1 cellular context compared by ENCODE assay signal in the genomic region with DNA sequence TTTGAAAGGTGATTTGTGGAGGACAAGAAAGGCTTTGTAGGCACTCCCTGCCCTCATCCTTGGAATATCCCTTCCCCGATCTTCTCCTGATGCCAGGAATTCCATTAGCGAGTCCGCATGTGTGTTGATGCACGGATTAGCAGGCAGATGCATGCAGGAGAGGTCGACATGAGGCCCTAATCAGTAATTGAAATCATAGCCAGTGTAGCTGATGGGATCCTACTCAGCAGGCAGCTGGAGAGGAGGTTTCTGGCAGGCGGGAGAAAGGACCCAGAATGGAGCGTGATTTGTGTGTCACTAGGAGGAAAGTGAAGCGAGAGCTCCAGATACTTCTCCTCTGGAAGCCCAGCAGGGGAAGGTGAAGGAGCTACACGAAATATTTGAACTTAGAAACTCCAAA.
TF ChIP-seq lines count a peak whose summit lies in the region.

No MANE protein-coding gene starts in this region.

TF ChIP-seq in SK-N-SH treated with all-trans-retinoic acid at 6 μM for 48 hours, 23 proteins besides CTCF, POLR2A, EP300 and RAD21 (continued from another document):
- TF ChIP-seq PPARA (CRISPR knock-in tag; IDR thresholded peaks at IDR 0.05; ENCODE audit: borderline replicate concordance) (no peak), ZFP3 (CRISPR knock-in tag; IDR thresholded peaks at IDR 0.05) (peak; percentile 91; the same call in 1 of the 2 replicates), ISL1 (CRISPR knock-in tag; IDR thresholded peaks at IDR 0.05) (peak; percentile 79), TCF4 (CRISPR knock-in tag; IDR thresholded peaks at IDR 0.05; ENCODE audit: borderline replicate concordance) (peak; percentile 84), ZNF565 (CRISPR knock-in tag; conservative IDR thresholded peaks at IDR 0.05; ENCODE audit: low read depth) (no peak), GLIS3 (CRISPR knock-in tag; IDR thresholded peaks at IDR 0.05) (no peak)
- TF ChIP-seq, protein P1, sequence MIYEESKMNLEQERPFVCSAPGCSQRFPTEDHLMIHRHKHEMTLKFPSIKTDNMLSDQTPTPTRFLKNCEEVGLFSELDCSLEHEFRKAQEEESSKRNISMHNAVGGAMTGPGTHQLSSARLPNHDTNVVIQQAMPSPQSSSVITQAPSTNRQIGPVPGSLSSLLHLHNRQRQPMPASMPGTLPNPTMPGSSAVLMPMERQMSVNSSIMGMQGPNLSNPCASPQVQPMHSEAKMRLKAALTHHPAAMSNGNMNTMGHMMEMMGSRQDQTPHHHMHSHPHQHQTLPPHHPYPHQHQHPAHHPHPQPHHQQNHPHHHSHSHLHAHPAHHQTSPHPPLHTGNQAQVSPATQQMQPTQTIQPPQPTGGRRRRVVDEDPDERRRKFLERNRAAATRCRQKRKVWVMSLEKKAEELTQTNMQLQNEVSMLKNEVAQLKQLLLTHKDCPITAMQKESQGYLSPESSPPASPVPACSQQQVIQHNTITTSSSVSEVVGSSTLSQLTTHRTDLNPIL (CRISPR knock-in tag; IDR thresholded peaks at IDR 0.05; ENCODE audit: low read depth) = no peak
